7 cellular contexts compared by ENCODE assay signal in genomic region chr10:133377818-133378250, GRCh38. TPM values are rescaled to one million over a fixed set of nuclear protein-coding genes. Genes with fewer than 3 reads are reported as not detected.
A peak's percentile ranks its signal among the peaks of the same experiment; 100 is the strongest.
DNase-seq lines count a peak whose midpoint lies in the region; ATAC-seq lines count a peak whose summit lies in the region.
"Had no signal": no experiment of that assay in that cellular context is flagged by ENCODE, and none has a peak within 500 bp of the region (broad histone marks: within the 10 kb centered on the region; RNA-seq: fewer than 3 reads in every experiment).

No MANE protein-coding gene starts in this region.

- no peaks in the 10 kb centered on the region for H3K9me3 ChIP-seq in aorta (ENCODE audit: control insufficient read depth, low read length)

- 23% methylated on average over 18 to 20 of the region's 20 CpGs for whole genome bisulfite sequencing in aorta, 2 donors

- H3K9me3 Mint-ChIP-seq in immature natural killer cell, result no peaks in the 10 kb centered on the region

- peak overlapping the region in 1 of 2 donors; percentile 72 for H3K4me3 ChIP-seq in aorta (ENCODE audit: low read length in 2 of 2)

- H3K4me3 Mint-ChIP-seq in immature natural killer cell, result peak overlapping the region; percentile 79 to 89 (median 83)

- peak overlapping the region in 1 of 6 donors; percentile 16 for H3K27ac Mint-ChIP-seq in immature natural killer cell

- ATAC-seq in Right ventricle myocardium superior (ENCODE audit: poor library complexity), result peak; percentile 6
- peak; percentile 1 for ATAC-seq in aorta (ENCODE audit: low FRiP score)
- ATAC-seq in HG03175 (IDR thresholded peaks at IDR 0.05; ENCODE audit: unreplicated experiment), result no peak

- DNase-seq in Right ventricle myocardium superior (no peak), cardiac septum (ENCODE audit: low spot score) (no peak), immature natural killer cell (no peak), aorta (peak in 1 of 2 donors; percentile 79), NCI-H345 (lab: John Stamatoyannopoulos, UW) (no peak)

- intact Hi-C loops in Right ventricle myocardium superior (cut with DNase I) (no loop called here), cardiac septum (cut with DNase I) (no loop called here), aorta (cut with DNase I) (loop anchor here in 1 of 2 donors (5.0 kb wide), 1 partner anchor 71 kb away; the partner anchor contains the start of genes TUBGCP2 and ZNF511)

- H3K36me3 ChIP-seq in aorta (ENCODE audit: control insufficient read depth in 1 of 2, insufficient read depth in 2 of 2, low read length in 1 of 2), result no peaks in the 10 kb centered on the region

- H3K36me3 Mint-ChIP-seq in immature natural killer cell, result no peaks in the 10 kb centered on the region

- H3K4me1 ChIP-seq in aorta (ENCODE audit: control insufficient read depth in 1 of 2, insufficient read depth in 2 of 2, low read length in 2 of 2), result no peaks in the 10 kb centered on the region

- H3K4me1 Mint-ChIP-seq in immature natural killer cell, result peaks cover 13% of the 10 kb centered on the region in 2 donors

- peaks cover 0 to 2% (median 0%) of the 10 kb centered on the region in 3 donors for H3K27me3 Mint-ChIP-seq in immature natural killer cell (ENCODE audit: low read depth in 3 of 3)

- H3K27ac ChIP-seq in aorta (ENCODE audit: low read depth in 1 of 2, low read length in 2 of 2), result peak overlapping the region in 1 of 2 donors; percentile 10

- no peaks in the 10 kb centered on the region for H3K27me3 ChIP-seq in aorta (ENCODE audit: control insufficient read depth in 1 of 2, insufficient read depth in 2 of 2, low read length in 1 of 2)

RNA-seq across cellular contexts. Expression of gene PAOX, which starts 1.2 kb away (rescaled TPM):
- 3.4 TPM for total RNA-seq in Right ventricle myocardium superior
- 2.9 TPM for total RNA-seq in cardiac septum
- 10 to 100 TPM; 10.5 to 13.0 (median 11.0) TPM for polyA plus RNA-seq in immature natural killer cell
- total RNA-seq in aorta, result 1 to 10 TPM; 3.7 to 8.7 TPM
- polyA plus RNA-seq in aorta, result 10 to 100 TPM in 1 of 2 donors, 1 to 10 TPM in 1; 2.1 to 11.3 TPM

RNA-seq across cellular contexts. Expression of gene ECHS1, which starts 4.7 kb away (rescaled TPM):
- 239 TPM for total RNA-seq in Right ventricle myocardium superior
- 152 TPM for total RNA-seq in cardiac septum
- polyA plus RNA-seq in immature natural killer cell, result 100 to 1,000 TPM in 2 of 3 donors, 10 to 100 TPM in 1; 91.2 to 134 (median 118) TPM
- total RNA-seq in aorta, result 10 to 100 TPM; 34.3 to 48.9 TPM
- 10 to 100 TPM; 56.1 to 93.7 TPM for polyA plus RNA-seq in aorta

RNA-seq across cellular contexts. Expression of gene MTG1, which starts 16.1 kb away (rescaled TPM):
- total RNA-seq in Right ventricle myocardium superior, result 14.7 TPM
- total RNA-seq in cardiac septum, result 21.6 TPM
- polyA plus RNA-seq in immature natural killer cell, result 10 to 100 TPM; 45.5 to 60.3 (median 58.3) TPM
- 10 to 100 TPM; 25.9 to 39.3 TPM for total RNA-seq in aorta
- polyA plus RNA-seq in aorta, result 10 to 100 TPM; 13.1 to 36.1 TPM

RNA-seq across cellular contexts. Expression of gene FUOM, which starts 20.0 kb away (rescaled TPM):
- total RNA-seq in Right ventricle myocardium superior, result 7.4 TPM
- 6.1 TPM for total RNA-seq in cardiac septum
- 10 to 100 TPM; 12.3 to 28.7 (median 17.5) TPM for polyA plus RNA-seq in immature natural killer cell
- total RNA-seq in aorta, result 10 to 100 TPM; 15.2 to 23.6 TPM
- 10 to 100 TPM; 26.3 to 54.8 TPM for polyA plus RNA-seq in aorta

RNA-seq across cellular contexts. Expression of gene PRAP1, which starts 30.7 kb away (rescaled TPM):
- total RNA-seq in Right ventricle myocardium superior (not detected), cardiac septum (not detected), aorta (not detected)
- polyA plus RNA-seq in immature natural killer cell (not detected), aorta (10 to 100 TPM in 1 of 2 donors, under 1 TPM in 1; 0.49 to 51.6 TPM)
- total RNA-seq: T-helper 1 cell treated with Interleukin-12 subunit alpha and Interleukin-12 subunit beta and Interleukin-4 antibody, amounts not matched to agents 30 ng/mL and 1 ng/mL, for 36 hours had no signal
